In genomic region chr10:89207801-89208551, GRCh38 we compare ENCODE assay signal across 8 cellular contexts. TPM values are rescaled to one million over a fixed set of nuclear protein-coding genes. Genes with fewer than 3 reads are reported as not detected.
DNase-seq lines count a peak whose midpoint lies in the region; ATAC-seq and TF ChIP-seq lines count a peak whose summit lies in the region.

No MANE protein-coding gene starts in this region.

- H3K27me3 ChIP-seq in A673 (replicated peaks; ENCODE audit: insufficient read depth, low read depth, low read length, poor library complexity) (no peaks in the 10 kb centered on the region), fibroblast of lung (ENCODE audit: control insufficient read depth, insufficient read depth, low read length) (no peaks in the 10 kb centered on the region), muscle layer of duodenum (ENCODE audit: low read depth, low read length) (peaks cover 28% of the 10 kb centered on the region), upper lobe of right lung (peaks cover 4% of the 10 kb centered on the region)

- intact Hi-C loops in A673 (cut with micrococcal nuclease; ENCODE audit: unreplicated experiment) (no loop called here), upper lobe of right lung (cut with DNase I) (no loop called here)

- H3K4me1 Mint-ChIP-seq in activated CD4-positive, alpha-beta memory T cell treated with anti-CD3 and anti-CD28 coated beads, Interleukin-2, amount 10 ng/mL, durations not matched to agents 7 days and 5 days, result peaks cover 24% of the 10 kb centered on the region

- H3K9me3 ChIP-seq in A673 (ENCODE audit: low read depth, low read length, poor library complexity, severe bottlenecking) (no peaks in the 10 kb centered on the region), fibroblast of lung (ENCODE audit: control insufficient read depth, insufficient read depth, low read depth, low read length) (no peaks in the 10 kb centered on the region), muscle layer of duodenum (ENCODE audit: control insufficient read depth in 1 of 2, low read length in 2 of 2) (no peaks in the 10 kb centered on the region), upper lobe of right lung (no peaks in the 10 kb centered on the region)

- no TSS peak for BruUV-seq in A673 (replicated peaks; lab: Mats Ljungman, UMichigan)

- peaks cover 32% of the 10 kb centered on the region for H3K27me3 Mint-ChIP-seq in activated CD4-positive, alpha-beta memory T cell treated with anti-CD3 and anti-CD28 coated beads, Interleukin-2, amount 10 ng/mL, durations not matched to agents 7 days and 5 days

- POLR2A ChIA-PET in A673 (lab: Charles Lee; ENCODE audit: low non-redundant PET), result interaction anchor here (0.6 kb wide), 1 partner anchor 255 kb away, joined by 6 read pairs; no protein-coding TSS in a partner anchor
- POLR2A ChIA-PET in activated CD4-positive, alpha-beta memory T cell treated with anti-CD3 and anti-CD28 coated beads, Interleukin-2, amount 10 ng/mL, durations not matched to agents 7 days and 5 days (lab: Charles Lee), result interaction anchor here (1.1 to 2.8 kb wide), 4 partner anchors 94 to 328 kb away, joined by 3 to 16 read pairs (median 4); partner anchors contain the start of genes FAS, IFIT2 and STAMBPL1

- no peaks in the 10 kb centered on the region for H3K36me3 Mint-ChIP-seq in activated CD4-positive, alpha-beta memory T cell treated with anti-CD3 and anti-CD28 coated beads, Interleukin-2, amount 10 ng/mL, durations not matched to agents 7 days and 5 days (ENCODE audit: low read depth)

- H3K4me3 Mint-ChIP-seq in activated CD4-positive, alpha-beta memory T cell treated with anti-CD3 and anti-CD28 coated beads, Interleukin-2, amount 10 ng/mL, durations not matched to agents 7 days and 5 days, result peak overlapping the region; percentile 71

- peak; percentile 36 for ATAC-seq in GM19395 (IDR thresholded peaks at IDR 0.05; ENCODE audit: unreplicated experiment)
- peak; percentile 70 for ATAC-seq in upper lobe of right lung
- ATAC-seq in GM21360 (IDR thresholded peaks at IDR 0.05; ENCODE audit: unreplicated experiment), result no peak
- no peak for ATAC-seq in HG02759 (IDR thresholded peaks at IDR 0.05; ENCODE audit: unreplicated experiment)

- H3K9ac ChIP-seq in fibroblast of lung (ENCODE audit: insufficient read depth, low read length), result peak overlapping the region; percentile 66

- H2AFZ ChIP-seq in fibroblast of lung (ENCODE audit: low read length), result peak overlapping the region; percentile 91

- peak overlapping the region; percentile 99 for H3K4me2 ChIP-seq in fibroblast of lung (ENCODE audit: extremely low read depth, insufficient read depth, low read length)

- H3K36me3 ChIP-seq in A673 (ENCODE audit: insufficient read depth, low read length, poor library complexity, severe bottlenecking) (no peaks in the 10 kb centered on the region), fibroblast of lung (ENCODE audit: control insufficient read depth, insufficient read depth, low read length) (no peaks in the 10 kb centered on the region), muscle layer of duodenum (ENCODE audit: control insufficient read depth in 1 of 2, insufficient read depth in 2 of 2, low read length in 2 of 2) (no peaks in the 10 kb centered on the region), upper lobe of right lung (no peaks in the 10 kb centered on the region)

- H3K27ac ChIP-seq in A673 (ENCODE audit: low read depth, low read length, poor library complexity, severe bottlenecking) (no peak overlapping the region), fibroblast of lung (ENCODE audit: insufficient read depth, low read length) (peak overlapping the region; percentile 49), muscle layer of duodenum (ENCODE audit: low read length) (peak overlapping the region; percentile 64), upper lobe of right lung (peak overlapping the region; percentile 79)

- no peaks in the 10 kb centered on the region for H3K9me3 Mint-ChIP-seq in activated CD4-positive, alpha-beta memory T cell treated with anti-CD3 and anti-CD28 coated beads, Interleukin-2, amount 10 ng/mL, durations not matched to agents 7 days and 5 days

- CTCF ChIA-PET in A673 (lab: Charles Lee), result interaction anchor here (0.7 to 1.2 kb wide), 4 partner anchors 9 to 273 kb away, joined by 3 to 4 read pairs (median 3); no protein-coding TSS in a partner anchor
- CTCF ChIA-PET in activated CD4-positive, alpha-beta memory T cell treated with anti-CD3 and anti-CD28 coated beads, Interleukin-2, amount 10 ng/mL, durations not matched to agents 7 days and 5 days (lab: Charles Lee), result interaction anchor here (0.5 to 6.0 kb wide), 12 partner anchors 8 to 377 kb away, joined by 3 to 49 read pairs (median 4); no protein-coding TSS in a partner anchor

- no peak overlapping the region for H3K27ac Mint-ChIP-seq in activated CD4-positive, alpha-beta memory T cell treated with anti-CD3 and anti-CD28 coated beads, Interleukin-2, amount 10 ng/mL, durations not matched to agents 7 days and 5 days

- H4K20me1 ChIP-seq in fibroblast of lung (ENCODE audit: control insufficient read depth, extremely low read depth, insufficient read depth, low read length), result no peaks in the 10 kb centered on the region

- H3K4me3 ChIP-seq in A673 (ENCODE audit: low read depth, low read length, poor library complexity, severe bottlenecking), result peak overlapping the region; percentile 51
- peak overlapping the region; percentile 60 to 69 (median 61) for H3K4me3 ChIP-seq in fibroblast of lung (replicated peaks in 1 of 4; ENCODE audit: control extremely low read depth in 1 of 4, insufficient read depth in 1 of 4, low read depth in 3 of 4, low read length in 4 of 4)
- peak overlapping the region; percentile 72 to 79 for H3K4me3 ChIP-seq in muscle layer of duodenum (ENCODE audit: low read depth in 1 of 2, low read length in 2 of 2)
- H3K4me3 ChIP-seq in upper lobe of right lung, result peak overlapping the region; percentile 55

- peaks cover 4% of the 10 kb centered on the region for H3K4me1 ChIP-seq in A673 (ENCODE audit: insufficient read depth, low read length, poor library complexity, severe bottlenecking)
- peaks cover 9% of the 10 kb centered on the region for H3K4me1 ChIP-seq in fibroblast of lung (ENCODE audit: control insufficient read depth, extremely low read depth, insufficient read depth, low read length)
- H3K4me1 ChIP-seq in muscle layer of duodenum (ENCODE audit: control insufficient read depth in 1 of 2, insufficient read depth in 2 of 2, low read length in 2 of 2), result peaks cover 0 to 6% of the 10 kb centered on the region in 2 donors
- peaks cover 18% of the 10 kb centered on the region for H3K4me1 ChIP-seq in upper lobe of right lung

- TF ChIP-seq CTCF in A673 (conservative IDR thresholded peaks at IDR 0.05; ENCODE audit: low read depth, low read length) (no peak), fibroblast of lung (conservative IDR thresholded peaks at IDR 0.05 in 1 of 2, IDR thresholded peaks at IDR 0.05 in 1 of 2; ENCODE audit: low read depth in 1 of 2, low read length in 2 of 2) (no peak), upper lobe of right lung (IDR thresholded peaks at IDR 0.05) (no peak)

- DNase-seq in A673 (ENCODE audit: low spot score) (peak; percentile 39), fibroblast of lung (ENCODE audit: low read depth in 2 of 2) (no peak), upper lobe of right lung (peak; percentile 79)
- DNase-seq in activated CD4-positive, alpha-beta memory T cell treated with anti-CD3 and anti-CD28 coated beads, Interleukin-2, amount 10 ng/mL, durations not matched to agents 7 days and 5 days, result peak; percentile 32

- H3K79me2 ChIP-seq in fibroblast of lung (ENCODE audit: control insufficient read depth, insufficient read depth, low read length), result no peaks in the 10 kb centered on the region

RNA-seq across cellular contexts. Expression of gene CH25H, which starts 0.9 kb away (rescaled TPM):
- 0.42 and 0.56 TPM in 2 replicates for total RNA-seq in A673 (2021)
- total RNA-seq in activated CD4-positive, alpha-beta memory T cell treated with anti-CD3 and anti-CD28 coated beads, Interleukin-2, amount 10 ng/mL, durations not matched to agents 7 days and 5 days, result not detected
- 8.2 and 17.7 TPM in 2 replicates for total RNA-seq in fibroblast of lung
- polyA plus RNA-seq in fibroblast of lung, result 0.42 and 1.7 TPM in 2 replicates
- 0.73 and 2.9 TPM in 2 replicates for polyA plus RNA-seq in fibroblast of lung (2012)
- 2.4 and 14.3 TPM in 2 replicates for polyA minus RNA-seq in fibroblast of lung (ENCODE audit: low replicate concordance)
- total RNA-seq in upper lobe of right lung, result 7.8 TPM

RNA-seq across cellular contexts. Expression of gene LIPA, which starts 43.6 kb away (rescaled TPM):
- total RNA-seq in A673 (2021) (38.0 and 40.3 TPM in 2 replicates), fibroblast of lung (47.8 and 72.3 TPM in 2 replicates), upper lobe of right lung (194 TPM)
- 10 to 100 TPM; 40.3 to 42.4 TPM for total RNA-seq in activated CD4-positive, alpha-beta memory T cell treated with anti-CD3 and anti-CD28 coated beads, Interleukin-2, amount 10 ng/mL, durations not matched to agents 7 days and 5 days
- polyA plus RNA-seq in fibroblast of lung, result 80.6 and 105 TPM in 2 replicates
- polyA plus RNA-seq in fibroblast of lung (2012), result 55.8 and 67.1 TPM in 2 replicates
- 16.8 and 23.1 TPM in 2 replicates for polyA minus RNA-seq in fibroblast of lung (ENCODE audit: low replicate concordance)

Comparison
In these comparisons a context has a peak if more than half of its experiments do, and no peak if none do; other contexts are left out.
1. DNase-seq: peak in A673 (single experiment), activated CD4-positive, alpha-beta memory T cell treated with anti-CD3 and anti-CD28 coated beads, Interleukin-2, amount 10 ng/mL, durations not matched to agents 7 days and 5 days (single experiment) and upper lobe of right lung (single experiment); none in fibroblast of lung (0 of 2).
2. ATAC-seq: peak in GM19395 (single experiment) and upper lobe of right lung (single experiment); none in GM21360 (single experiment) and HG02759 (single experiment).
3. Peak in every context shown above with its lines, with median percentiles within 50 percentile points of each other: H3K4me3 ChIP-seq.